8 cellular contexts compared by ENCODE assay signal in the genomic region with DNA sequence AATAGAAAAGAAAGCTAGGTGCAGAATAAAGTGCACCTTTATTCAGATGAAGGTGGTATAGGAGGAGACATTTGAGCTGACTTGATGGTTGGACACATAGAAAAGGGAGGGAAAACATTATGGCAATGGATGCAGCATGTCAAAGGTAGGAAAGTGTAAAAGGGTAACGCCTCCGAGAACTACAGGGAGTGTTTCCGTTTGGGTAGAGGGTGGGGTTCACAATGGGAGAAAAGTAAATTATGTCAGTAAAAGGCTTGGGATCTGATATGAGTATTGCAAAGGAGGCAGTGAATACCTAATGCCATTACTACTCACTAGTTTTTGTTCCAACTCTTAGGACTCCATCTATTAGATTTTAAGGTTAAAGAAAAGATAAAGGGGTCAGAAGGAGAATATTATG. TPM values are rescaled to one million over a fixed set of nuclear protein-coding genes. Genes with fewer than 3 reads are reported as not detected.
"Had no signal": no experiment of that assay in that cellular context is flagged by ENCODE, and none has a peak within 500 bp of the region (broad histone marks: within the 10 kb centered on the region; RNA-seq: fewer than 3 reads in every experiment).

No MANE protein-coding gene starts in this region.

- H3K9ac ChIP-seq: GM23248 had no signal

- H3K27ac ChIP-seq: GM23248 had no signal

- H3K9me3 ChIP-seq: HAP-1 had no signal

- H3K4me1 ChIP-seq: HAP-1 had no signal

- H3K36me3 ChIP-seq: HAP-1 had no signal

- DNase-seq: GM23248, GOT3, H7, IMR-90 had no signal

- ATAC-seq: HCT116, K562 had no signal

- H3K4me3 ChIP-seq: GM23248, HAP-1, K562 had no signal

RNA-seq across cellular contexts. Expression of a gene that starts 59.5 kb away (rescaled TPM):
- total RNA-seq: HT-29 had no signal
